In the genomic region with DNA sequence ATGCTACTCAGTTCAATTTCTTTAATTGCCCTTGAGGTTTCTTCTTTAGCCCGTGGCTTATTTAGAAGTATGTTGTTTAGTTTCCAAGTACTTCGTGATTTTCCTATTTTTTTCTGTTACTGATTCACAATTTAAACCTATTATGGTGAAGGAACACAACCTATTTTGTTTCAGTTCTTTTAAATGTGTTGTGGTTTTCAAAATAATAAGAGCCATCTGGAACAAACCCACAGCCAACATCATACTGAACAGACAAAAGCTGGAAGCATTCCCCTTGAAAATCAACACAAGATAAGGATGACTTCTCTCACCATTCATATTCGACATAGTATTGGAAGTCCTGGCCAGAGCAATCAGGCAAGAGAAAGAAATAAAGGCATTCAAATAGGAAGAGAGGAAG, we compare ENCODE assay signal across 24 cellular contexts.
A peak's percentile ranks its signal among the peaks of the same experiment; 100 is the strongest.
DNase-seq lines count a peak whose midpoint lies in the region; ATAC-seq lines count a peak whose summit lies in the region.
"Had no signal": no experiment of that assay in that cellular context is flagged by ENCODE, and none has a peak within 500 bp of the region (broad histone marks: within the 10 kb centered on the region; RNA-seq: fewer than 3 reads in every experiment).

No MANE protein-coding gene starts in this region.

- H3K9me3 ChIP-seq in adipocyte (ENCODE audit: control insufficient read depth, low read length) = no peaks in the 10 kb centered on the region
- H3K9me3 ChIP-seq: HAP-1, SK-N-SH had no signal

- DNase-seq in NCI-H2107 treated with DMSO at 0.1 percent for 48 hours (lab: John Stamatoyannopoulos, UW; ENCODE audit: unreplicated experiment) (peak; percentile 31), NCI-H2107 (lab: John Stamatoyannopoulos, UW) (no peak), adipocyte (ENCODE audit: low read depth) (peak; percentile 48), fibroblast of peridontal ligament (ENCODE audit: extremely low read depth) (peak; percentile 90), COLO829 (ENCODE audit: low spot score) (no peak), mucosa of gallbladder (ENCODE audit: low spot score) (no peak)
- DNase-seq: ACHN; C1 segment of cervical spinal cord; Calu3; CD8-positive, alpha-beta T cell; GF-D8; KG1; NCI-H1092; NCI-H1436; NCI-H187 treated with DMSO at 0.1 percent for 48 hours; NCI-H226; NCI-H510A treated with DMSO at 0.1 percent for 48 hours; NCI-H748 treated with DMSO at 0.1 percent for 48 hours; PC-9; SIG-M5; SK-N-SH had no signal

- H3K4me3 ChIP-seq in adipocyte (ENCODE audit: low read length) = no peak overlapping the region
- H3K4me3 ChIP-seq: HAP-1, PC-9 had no signal

- H3K36me3 ChIP-seq in adipocyte (ENCODE audit: control insufficient read depth, insufficient read depth, low read length, severe bottlenecking) = no peaks in the 10 kb centered on the region
- H3K36me3 ChIP-seq: HAP-1 had no signal

- ATAC-seq in HG03520 (IDR thresholded peaks at IDR 0.05; ENCODE audit: unreplicated experiment) (no peak), HG02759 (IDR thresholded peaks at IDR 0.05; ENCODE audit: unreplicated experiment) (no peak)
- ATAC-seq: CD8-positive, alpha-beta T cell had no signal

- no peaks in the 10 kb centered on the region for H3K27me3 ChIP-seq in adipocyte (replicated peaks; ENCODE audit: control insufficient read depth, insufficient read depth, low read length)

- H3K4me1 ChIP-seq in adipocyte (ENCODE audit: control insufficient read depth, insufficient read depth, low read length) = peaks cover 4% of the 10 kb centered on the region
- H3K4me1 ChIP-seq: HAP-1 had no signal

- H3K9ac ChIP-seq in adipocyte (ENCODE audit: low read length) = no peak overlapping the region
- H3K9ac ChIP-seq: SK-N-SH had no signal

Comparison
In these comparisons a context has a peak if more than half of its experiments do, and no peak if none do; other contexts are left out.
1. DNase-seq: peak in NCI-H2107 treated with DMSO at 0.1 percent for 48 hours (single experiment), adipocyte (single experiment) and fibroblast of peridontal ligament (single experiment); none in NCI-H2107 (single experiment), COLO829 (single experiment) and mucosa of gallbladder (single experiment).